1 cellular context compared by ENCODE assay signal in the genomic region with DNA sequence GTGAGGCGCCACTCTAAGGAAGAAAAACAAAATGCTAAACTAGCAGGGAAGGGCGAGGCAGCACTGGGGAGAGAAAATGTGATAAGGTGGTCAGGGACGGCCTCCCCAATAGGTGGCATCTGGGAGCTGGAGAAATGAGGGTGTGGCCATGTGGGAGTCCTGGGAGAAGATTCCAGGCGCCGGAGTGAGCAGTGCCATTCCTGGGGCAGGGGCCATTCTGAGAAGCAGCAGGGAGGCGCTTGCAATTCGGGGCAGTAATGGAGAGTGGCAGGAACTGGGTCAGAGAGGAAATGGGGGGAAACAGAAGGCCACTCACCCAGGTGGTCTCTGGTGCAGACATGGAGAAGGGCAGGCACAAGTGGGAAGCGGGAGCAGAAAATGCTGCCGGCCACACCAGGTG.
TF ChIP-seq lines count a peak whose summit lies in the region.

No MANE protein-coding gene starts in this region.

TF ChIP-seq in liver, 16 proteins besides CTCF, POLR2A, EP300 and RAD21 (continued from another document):
- TF ChIP-seq, protein P1, sequence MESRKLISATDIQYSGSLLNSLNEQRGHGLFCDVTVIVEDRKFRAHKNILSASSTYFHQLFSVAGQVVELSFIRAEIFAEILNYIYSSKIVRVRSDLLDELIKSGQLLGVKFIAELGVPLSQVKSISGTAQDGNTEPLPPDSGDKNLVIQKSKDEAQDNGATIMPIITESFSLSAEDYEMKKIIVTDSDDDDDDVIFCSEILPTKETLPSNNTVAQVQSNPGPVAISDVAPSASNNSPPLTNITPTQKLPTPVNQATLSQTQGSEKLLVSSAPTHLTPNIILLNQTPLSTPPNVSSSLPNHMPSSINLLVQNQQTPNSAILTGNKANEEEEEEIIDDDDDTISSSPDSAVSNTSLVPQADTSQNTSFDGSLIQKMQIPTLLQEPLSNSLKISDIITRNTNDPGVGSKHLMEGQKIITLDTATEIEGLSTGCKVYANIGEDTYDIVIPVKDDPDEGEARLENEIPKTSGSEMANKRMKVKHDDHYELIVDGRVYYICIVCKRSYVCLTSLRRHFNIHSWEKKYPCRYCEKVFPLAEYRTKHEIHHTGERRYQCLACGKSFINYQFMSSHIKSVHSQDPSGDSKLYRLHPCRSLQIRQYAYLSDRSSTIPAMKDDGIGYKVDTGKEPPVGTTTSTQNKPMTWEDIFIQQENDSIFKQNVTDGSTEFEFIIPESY (IDR thresholded peaks at IDR 0.05): no peak
- no peak for TF ChIP-seq TAF1 (conservative IDR thresholded peaks at IDR 0.05)
- TF ChIP-seq EGR1 (IDR thresholded peaks at IDR 0.05; ENCODE audit: low read depth in 2 of 2): no peak
TF ChIP-seq in liver: peak in this region for 0.
